Comparison of ENCODE assay signal across 14 cellular contexts in genomic region chr18:58113337-58113736, GRCh38.
DNase-seq lines count a peak whose midpoint lies in the region; ATAC-seq and TF ChIP-seq lines count a peak whose summit lies in the region.
"Had no signal": no experiment of that assay in that cellular context is flagged by ENCODE, and none has a peak within 500 bp of the region (broad histone marks: within the 10 kb centered on the region; RNA-seq: fewer than 3 reads in every experiment).

No MANE protein-coding gene starts in this region.

- no peaks in the 10 kb centered on the region for H3K27me3 Mint-ChIP-seq in activated B cell treated with CpG ODN at 0.5 μM for 24 hours

- no peak for TF ChIP-seq CTCF in activated B cell treated with CpG ODN at 0.5 μM for 24 hours (IDR thresholded peaks at IDR 0.05)

- POLR2A ChIA-PET in activated B cell treated with CpG ODN at 0.5 μM for 24 hours (lab: Charles Lee), result interaction anchor here (0.8 kb wide), 1 partner anchor 491 kb away, joined by 7 read pairs; the partner anchor contains the start of gene NARS1

- H3K36me3 Mint-ChIP-seq in activated B cell treated with CpG ODN at 0.5 μM for 24 hours (ENCODE audit: low read depth), result no peaks in the 10 kb centered on the region

- ATAC-seq in GM18502 (IDR thresholded peaks at IDR 0.05; ENCODE audit: poor library complexity, unreplicated experiment) (peak; percentile 80), GM19351 (IDR thresholded peaks at IDR 0.05; ENCODE audit: unreplicated experiment) (peak; percentile 60), HG02840 (IDR thresholded peaks at IDR 0.05; ENCODE audit: low FRiP score, unreplicated experiment) (peak; percentile 57), activated B cell treated with CpG ODN at 0.5 μM for 24 hours (ENCODE audit: low read depth) (peak; percentile 49), HG02981 (IDR thresholded peaks at IDR 0.05; ENCODE audit: unreplicated experiment) (no peak)
- ATAC-seq: activated CD8-positive, alpha-beta T cell treated with anti-CD3 and anti-CD28 coated beads for 36 hours had no signal

- peak overlapping the region; percentile 62 for H3K27ac Mint-ChIP-seq in activated B cell treated with CpG ODN at 0.5 μM for 24 hours
- H3K27ac Mint-ChIP-seq: activated CD8-positive, alpha-beta T cell treated with anti-CD3 and anti-CD28 coated beads for 36 hours had no signal

- intact Hi-C loops in activated B cell treated with CpG ODN at 0.5 μM for 24 hours (cut with micrococcal nuclease), result no loop called here
- intact Hi-C loops in head of caudate nucleus (cut with DNase I), result no loop called here

- H3K4me3 Mint-ChIP-seq in activated B cell treated with CpG ODN at 0.5 μM for 24 hours, result no peak overlapping the region
- H3K4me3 Mint-ChIP-seq: activated CD8-positive, alpha-beta T cell treated with anti-CD3 and anti-CD28 coated beads for 36 hours had no signal

- peaks cover 11% of the 10 kb centered on the region for H3K4me1 Mint-ChIP-seq in activated B cell treated with CpG ODN at 0.5 μM for 24 hours

- DNase-seq in activated B cell treated with CpG ODN at 0.5 μM for 24 hours, result no peak
- no peak for DNase-seq in DMS 273 (lab: John Stamatoyannopoulos, UW; ENCODE audit: unreplicated experiment)
- no peak for DNase-seq in head of caudate nucleus
- DNase-seq: activated CD8-positive, alpha-beta T cell treated with anti-CD3 and anti-CD28 coated beads for 36 hours; C1 segment of cervical spinal cord; NCI-H1092 treated with DMSO at 0.1 percent for 48 hours; NCI-H2227 treated with DMSO at 0.1 percent for 48 hours; sigmoid colon; SJCRH30; stimulated activated naive CD4-positive, alpha-beta T cell treated with Interleukin-2 at 50 U/mL for 16 hours had no signal

- H3K9me3 Mint-ChIP-seq in activated B cell treated with CpG ODN at 0.5 μM for 24 hours, result no peaks in the 10 kb centered on the region
- H3K9me3 Mint-ChIP-seq: activated CD8-positive, alpha-beta T cell treated with anti-CD3 and anti-CD28 coated beads for 36 hours had no signal

- CTCF ChIA-PET in activated B cell treated with CpG ODN at 0.5 μM for 24 hours (lab: Charles Lee), result interaction anchor here (1.5 kb wide), 1 partner anchor 9 kb away, joined by 6 read pairs; no protein-coding TSS in a partner anchor
